ENCODE assay signal across 9 cellular contexts in genomic region chr2:217899231-217900009, GRCh38.
DNase-seq lines count a peak whose midpoint lies in the region; ATAC-seq and TF ChIP-seq lines count a peak whose summit lies in the region.
"Had no signal": no experiment of that assay in that cellular context is flagged by ENCODE, and none has a peak within 500 bp of the region (broad histone marks: within the 10 kb centered on the region; RNA-seq: fewer than 3 reads in every experiment).

No MANE protein-coding gene starts in this region.

- H3K4me3 ChIP-seq in SJSA1 (no peak overlapping the region), fibroblast of mammary gland (ENCODE audit: control insufficient read depth, low read depth, low read length) (no peak overlapping the region), parathyroid adenoma (ENCODE audit: low read depth, low read length) (no peak overlapping the region)

- TF ChIP-seq POLR2A in GM18505 (IDR thresholded peaks at IDR 0.05; ENCODE audit: borderline replicate concordance, extremely low read depth, insufficient read depth, insufficient read length) = no peak

- H2AFZ ChIP-seq in parathyroid adenoma = no peak overlapping the region

- H3K4me1 ChIP-seq in SJSA1 (replicated peaks) (peaks cover 26% of the 10 kb centered on the region), parathyroid adenoma (peaks cover 6% of the 10 kb centered on the region)

- H3K9ac ChIP-seq in parathyroid adenoma = no peak overlapping the region

- DNase-seq in NCI-H82 (lab: John Stamatoyannopoulos, UW) = peak; percentile 74
- DNase-seq in NCI-H82 treated with DMSO at 0.1 percent for 48 hours (lab: John Stamatoyannopoulos, UW; ENCODE audit: unreplicated experiment) = no peak
- DNase-seq in SJSA1 (ENCODE audit: low read depth in 1 of 2, low spot score in 2 of 2) = peak; percentile 71 to 88
- peak; percentile 86 for DNase-seq in fibroblast of mammary gland (ENCODE audit: low read depth)
- no peak for DNase-seq in NCI-H1092 treated with DMSO at 0.1 percent for 48 hours (lab: John Stamatoyannopoulos, UW)
- DNase-seq: stimulated activated naive B cell treated with anti-CD40 and anti-IgM and Interleukin-4, amounts not matched to agents 10 μg/mL and 1 μg/mL and 100 μg/mL, for 72 hours had no signal

- H3K27ac ChIP-seq in SJSA1 (no peak overlapping the region), parathyroid adenoma (no peak overlapping the region)

- ATAC-seq in HG03520 (IDR thresholded peaks at IDR 0.05; ENCODE audit: unreplicated experiment) (peak; percentile 72), GM18505 (IDR thresholded peaks at IDR 0.05; ENCODE audit: unreplicated experiment) (no peak)

- H3K9me3 ChIP-seq in SJSA1 (replicated peaks) (no peaks in the 10 kb centered on the region), parathyroid adenoma (ENCODE audit: control insufficient read depth, low read length) (no peaks in the 10 kb centered on the region)

- TF ChIP-seq CTCF in fibroblast of mammary gland (conservative IDR thresholded peaks at IDR 0.05; ENCODE audit: control insufficient read depth, insufficient read depth, low read depth, low read length) (peak; percentile 75), parathyroid adenoma (IDR thresholded peaks at IDR 0.05) (peak; percentile 47)

- H3K79me2 ChIP-seq in parathyroid adenoma = no peaks in the 10 kb centered on the region

- H3K36me3 ChIP-seq in SJSA1 = peaks cover 31% of the 10 kb centered on the region
- no peaks in the 10 kb centered on the region for H3K36me3 ChIP-seq in parathyroid adenoma (ENCODE audit: control insufficient read depth, insufficient read depth, low read length)

- no peak overlapping the region for H3K4me2 ChIP-seq in parathyroid adenoma (ENCODE audit: low read length)

- no peaks in the 10 kb centered on the region for H3K27me3 ChIP-seq in SJSA1 (replicated peaks)
- no peaks in the 10 kb centered on the region for H3K27me3 ChIP-seq in parathyroid adenoma (ENCODE audit: control insufficient read depth, insufficient read depth, low read length)

Comparison
In these comparisons a context has a peak if more than half of its experiments do, and no peak if none do; other contexts are left out.
1. DNase-seq: peak in NCI-H82 (single experiment), SJSA1 (2 of 2) and fibroblast of mammary gland (single experiment); none in NCI-H82 treated with DMSO at 0.1 percent for 48 hours (single experiment) and NCI-H1092 treated with DMSO at 0.1 percent for 48 hours (single experiment).